8 cellular contexts compared by ENCODE assay signal in genomic region chr2:39121523-39122063, GRCh38. TPM values are rescaled to one million over a fixed set of nuclear protein-coding genes. Genes with fewer than 3 reads are reported as not detected.
DNase-seq lines count a peak whose midpoint lies in the region; ATAC-seq and TF ChIP-seq lines count a peak whose summit lies in the region.

No MANE protein-coding gene starts in this region.

- H3K4me1 Mint-ChIP-seq in T-helper 1 cell treated with Interleukin-12 subunit alpha and Interleukin-12 subunit beta and Interleukin-4 antibody, amounts not matched to agents 30 μg/mL and 1 μg/mL, for 36 hours (ENCODE audit: low read depth), result peaks cover 39% of the 10 kb centered on the region

- peaks cover 8% of the 10 kb centered on the region; the same call in 1 of the 2 replicates for H3K4me1 ChIP-seq in SJCRH30
- peaks cover 25% of the 10 kb centered on the region for H3K4me1 ChIP-seq in rectal smooth muscle tissue (ENCODE audit: control insufficient read depth, insufficient read depth, low read length)

- H3K27me3 ChIP-seq in SJCRH30 (no peaks in the 10 kb centered on the region), rectal smooth muscle tissue (ENCODE audit: control insufficient read depth, insufficient read depth, low read length) (no peaks in the 10 kb centered on the region)

- H3K27me3 Mint-ChIP-seq in T-helper 1 cell treated with Interleukin-12 subunit alpha and Interleukin-12 subunit beta and Interleukin-4 antibody, amounts not matched to agents 30 μg/mL and 1 μg/mL, for 36 hours (ENCODE audit: low read depth), result no peaks in the 10 kb centered on the region

- H3K4me3 ChIP-seq in SJCRH30 (peak overlapping the region; percentile 87), epithelial cell of proximal tubule (ENCODE audit: low read depth, low read length) (peak overlapping the region; percentile 75), rectal smooth muscle tissue (ENCODE audit: low read length) (peak overlapping the region; percentile 90)

- H3K27ac ChIP-seq in SJCRH30 (peak overlapping the region; percentile 61), rectal smooth muscle tissue (ENCODE audit: low read depth, low read length) (peak overlapping the region; percentile 96)

- no peak for TF ChIP-seq CTCF in epithelial cell of proximal tubule (conservative IDR thresholded peaks at IDR 0.05; ENCODE audit: low read depth, low read length)

- H3K9ac ChIP-seq in rectal smooth muscle tissue (ENCODE audit: low read length), result peak overlapping the region; percentile 91

- no peaks in the 10 kb centered on the region for H3K9me3 ChIP-seq in SJCRH30 (replicated peaks)

- H3K9me3 Mint-ChIP-seq in T-helper 1 cell treated with Interleukin-12 subunit alpha and Interleukin-12 subunit beta and Interleukin-4 antibody, amounts not matched to agents 30 μg/mL and 1 μg/mL, for 36 hours, result no peaks in the 10 kb centered on the region

- no peak for DNase-seq in T-helper 1 cell
- DNase-seq in SJCRH30, result no peak
- DNase-seq in epithelial cell of proximal tubule (ENCODE audit: low read depth), result no peak
- DNase-seq in NCI-H446 (lab: John Stamatoyannopoulos, UW), result no peak
- DNase-seq in NCI-H1694 treated with DMSO at 0.1 percent for 48 hours (lab: John Stamatoyannopoulos, UW), result no peak

- H3K36me3 ChIP-seq in SJCRH30, result no peaks in the 10 kb centered on the region
- H3K36me3 ChIP-seq in rectal smooth muscle tissue (ENCODE audit: control insufficient read depth, insufficient read depth, low read length), result no peaks in the 10 kb centered on the region

- no peak for ATAC-seq in HG03196 (IDR thresholded peaks at IDR 0.05; ENCODE audit: unreplicated experiment)

- H3K36me3 Mint-ChIP-seq in T-helper 1 cell treated with Interleukin-12 subunit alpha and Interleukin-12 subunit beta and Interleukin-4 antibody, amounts not matched to agents 30 μg/mL and 1 μg/mL, for 36 hours (ENCODE audit: low read depth), result peaks cover 41% of the 10 kb centered on the region

- peak overlapping the region; percentile 95 for H3K27ac Mint-ChIP-seq in T-helper 1 cell treated with Interleukin-12 subunit alpha and Interleukin-12 subunit beta and Interleukin-4 antibody, amounts not matched to agents 30 μg/mL and 1 μg/mL, for 36 hours

- H3K4me3 Mint-ChIP-seq in T-helper 1 cell treated with Interleukin-12 subunit alpha and Interleukin-12 subunit beta and Interleukin-4 antibody, amounts not matched to agents 30 μg/mL and 1 μg/mL, for 36 hours, result peak overlapping the region; percentile 92

RNA-seq across cellular contexts. Expression of gene SOS1, which starts 0.7 kb away (rescaled TPM):
- 42.3 and 49.5 TPM in 2 replicates for total RNA-seq in SJCRH30 (2014; rRNA removed; shearing (Covaris generic))
- total RNA-seq in epithelial cell of proximal tubule, result 10.2 and 11.7 TPM in 2 replicates
